ENCODE assay signal across 1 cellular context in genomic region chr20:53598140-53599038, GRCh38.
TF ChIP-seq lines count a peak whose summit lies in the region.

No MANE protein-coding gene starts in this region.

TF ChIP-seq in GM23338, 12 proteins besides CTCF, POLR2A, EP300 and RAD21:
- TF ChIP-seq ZNF462 (CRISPR knock-in tag; IDR thresholded peaks at IDR 0.05) = no peak
- TF ChIP-seq ZNF331 (CRISPR knock-in tag; IDR thresholded peaks at IDR 0.05; ENCODE audit: low read depth) = no peak
